ENCODE assay signal across 9 cellular contexts in the genomic region with DNA sequence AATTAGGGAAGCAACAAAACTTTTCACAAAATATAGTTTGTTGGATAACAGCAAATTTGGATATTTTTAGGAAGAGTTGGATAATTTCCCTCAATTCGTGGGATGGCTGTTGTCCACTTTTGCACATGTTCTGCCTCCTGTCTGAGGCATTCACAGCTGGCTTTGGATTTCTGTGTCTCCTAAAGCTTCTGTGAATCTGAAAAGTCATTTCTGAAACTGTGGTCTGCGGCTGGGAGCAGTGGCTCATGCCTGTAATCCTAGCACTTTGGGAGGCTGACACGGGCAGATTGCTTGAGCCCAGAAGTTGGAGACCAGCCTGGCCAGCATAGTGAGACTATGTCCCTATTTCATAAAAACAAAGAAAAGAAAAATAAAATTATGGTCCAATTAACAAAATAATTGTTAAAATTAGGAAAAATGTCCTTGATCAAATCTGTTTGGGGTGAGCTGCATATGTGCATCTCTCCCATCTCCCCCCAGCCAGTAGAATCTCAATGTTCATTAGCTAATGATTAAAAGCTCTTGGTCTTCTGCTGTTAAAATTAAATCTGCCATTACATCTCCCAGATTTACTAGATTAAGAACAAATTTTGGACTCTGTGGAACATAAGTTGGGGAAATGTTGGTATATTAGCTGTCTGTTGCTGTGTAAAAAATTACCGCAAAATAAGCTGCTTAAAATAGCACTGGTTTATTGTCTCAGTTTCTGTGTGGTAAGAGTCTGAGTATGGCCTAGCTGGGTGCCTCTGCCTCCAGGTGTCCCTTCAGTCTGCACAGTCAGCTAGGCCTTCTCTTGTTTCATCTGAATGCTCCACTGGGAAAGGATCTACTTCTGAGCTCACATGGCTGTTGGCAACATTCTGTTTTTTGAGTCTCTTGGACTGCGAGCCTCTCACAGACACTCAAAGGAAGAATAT.
DNase-seq lines count a peak whose midpoint lies in the region; ATAC-seq lines count a peak whose summit lies in the region.
"Had no signal": no experiment of that assay in that cellular context is flagged by ENCODE, and none has a peak within 500 bp of the region (broad histone marks: within the 10 kb centered on the region; RNA-seq: fewer than 3 reads in every experiment).

No MANE protein-coding gene starts in this region.

- no peak overlapping the region for H3K18ac ChIP-seq in trophoblast cell (ENCODE audit: low read length)

- no peak overlapping the region for H3K14ac ChIP-seq in trophoblast cell (ENCODE audit: low read length)

- no peak overlapping the region for H2BK12ac ChIP-seq in trophoblast cell (ENCODE audit: low read length)

- peaks cover 16 to 20% of the 10 kb centered on the region in 2 donors for H3K36me3 Mint-ChIP-seq in naive B cell
- H3K36me3 Mint-ChIP-seq: activated naive CD4-positive, alpha-beta T cell treated with anti-CD3 and anti-CD28 coated beads, Interleukin-2, amount 50 U/mL, for 24 hours had no signal

- H3K4me2 ChIP-seq in trophoblast cell (ENCODE audit: low read length) = no peak overlapping the region

- H3K27ac ChIP-seq in trophoblast cell (ENCODE audit: low read depth, low read length) = no peak overlapping the region

- H3K9me3 Mint-ChIP-seq in naive B cell = peaks cover 0 to 3% (median 0%) of the 10 kb centered on the region in 7 donors
- H3K9me3 Mint-ChIP-seq: activated naive CD4-positive, alpha-beta T cell treated with anti-CD3 and anti-CD28 coated beads, Interleukin-2, amount 50 U/mL, for 24 hours had no signal

- no peaks in the 10 kb centered on the region for H3K79me1 ChIP-seq in trophoblast cell (ENCODE audit: low read length)

- H2AK5ac ChIP-seq in trophoblast cell (ENCODE audit: low read length) = no peak overlapping the region

- H3K27ac Mint-ChIP-seq in naive B cell = peak overlapping the region in 5 of 6 donors; percentile 9 to 86 (median 74)
- H3K27ac Mint-ChIP-seq: activated naive CD4-positive, alpha-beta T cell treated with anti-CD3 and anti-CD28 coated beads, Interleukin-2, amount 50 U/mL, for 24 hours had no signal

- peak overlapping the region in 2 of 8 donors; percentile 1 to 30 for H3K4me3 Mint-ChIP-seq in naive B cell
- H3K4me3 Mint-ChIP-seq: activated naive CD4-positive, alpha-beta T cell treated with anti-CD3 and anti-CD28 coated beads, Interleukin-2, amount 50 U/mL, for 24 hours had no signal

- no peak overlapping the region for H2BK5ac ChIP-seq in trophoblast cell (ENCODE audit: low read depth, low read length, poor library complexity)

- WGBS in trophoblast cell (ENCODE audit: extremely low coverage, insufficient coverage, insufficient read length) = no CpG with 5 or more reads among the region's 5 CpGs

- no peaks in the 10 kb centered on the region for H3K4me1 ChIP-seq in trophoblast cell (ENCODE audit: control insufficient read depth in 1 of 2, insufficient read depth in 2 of 2, low read length in 2 of 2)

- H3K4me1 Mint-ChIP-seq in naive B cell = peaks cover 33 to 54% (median 34%) of the 10 kb centered on the region in 3 donors
- H3K4me1 Mint-ChIP-seq: activated naive CD4-positive, alpha-beta T cell treated with anti-CD3 and anti-CD28 coated beads, Interleukin-2, amount 50 U/mL, for 24 hours had no signal

- H3K27me3 Mint-ChIP-seq in naive B cell = no peaks in the 10 kb centered on the region
- H3K27me3 Mint-ChIP-seq: activated naive CD4-positive, alpha-beta T cell treated with anti-CD3 and anti-CD28 coated beads, Interleukin-2, amount 50 U/mL, for 24 hours had no signal

- H3K36me3 ChIP-seq in trophoblast cell (ENCODE audit: control insufficient read depth in 1 of 2, insufficient read depth in 2 of 2, low read length in 2 of 2) = no peaks in the 10 kb centered on the region

- no peak overlapping the region for H4K91ac ChIP-seq in trophoblast cell (ENCODE audit: low read depth, low read length)

- H3K4ac ChIP-seq in trophoblast cell (ENCODE audit: low read depth, low read length) = no peak overlapping the region

- H2AFZ ChIP-seq in trophoblast cell (ENCODE audit: insufficient read depth, low read length, poor library complexity) = no peak overlapping the region

- H3K27me3 ChIP-seq in trophoblast cell (ENCODE audit: insufficient read depth, low read length) = no peaks in the 10 kb centered on the region

- DNase-seq in NCI-H146 (lab: John Stamatoyannopoulos, UW) (peak; percentile 63), naive B cell (no peak), SIG-M5 treated with dmso at 0.1 percent for 504 hours (lab: John Stamatoyannopoulos, UW; ENCODE audit: unreplicated experiment) (no peak), dermis blood vessel endothelial cell (no peak), trophoblast cell (no peak), DMS53 (lab: John Stamatoyannopoulos, UW) (no peak)

- no peak overlapping the region for H3K9ac ChIP-seq in trophoblast cell (ENCODE audit: low read length)

- H3K4me3 ChIP-seq in trophoblast cell (ENCODE audit: low read depth, low read length) = no peak overlapping the region

- ATAC-seq in GM18868 (IDR thresholded peaks at IDR 0.05; ENCODE audit: unreplicated experiment) (peak; percentile 98), HG02623 (IDR thresholded peaks at IDR 0.05; ENCODE audit: unreplicated experiment) (peak; percentile 99), naive B cell (ENCODE audit: low read depth in 2 of 2) (no peak)

- no peak overlapping the region for H4K12ac ChIP-seq in trophoblast cell (ENCODE audit: low read depth, low read length)

- no peaks in the 10 kb centered on the region for H3K79me2 ChIP-seq in trophoblast cell (ENCODE audit: control insufficient read depth, insufficient read depth, low read length, poor library complexity)

- no peak overlapping the region for H3K23ac ChIP-seq in trophoblast cell (ENCODE audit: low read length)

- no peak overlapping the region for H2BK120ac ChIP-seq in trophoblast cell (ENCODE audit: insufficient read depth, low read length, poor library complexity)

- no peaks in the 10 kb centered on the region for H3K9me3 ChIP-seq in trophoblast cell (ENCODE audit: insufficient read depth, low read depth, low read length)

- no peak overlapping the region for H4K8ac ChIP-seq in trophoblast cell (ENCODE audit: low read depth, low read length)

Comparison
In these comparisons a context has a peak if more than half of its experiments do, and no peak if none do; other contexts are left out.
1. ATAC-seq: peak in GM18868 (single experiment) and HG02623 (single experiment); none in naive B cell (0 of 2).